In the genomic region with DNA sequence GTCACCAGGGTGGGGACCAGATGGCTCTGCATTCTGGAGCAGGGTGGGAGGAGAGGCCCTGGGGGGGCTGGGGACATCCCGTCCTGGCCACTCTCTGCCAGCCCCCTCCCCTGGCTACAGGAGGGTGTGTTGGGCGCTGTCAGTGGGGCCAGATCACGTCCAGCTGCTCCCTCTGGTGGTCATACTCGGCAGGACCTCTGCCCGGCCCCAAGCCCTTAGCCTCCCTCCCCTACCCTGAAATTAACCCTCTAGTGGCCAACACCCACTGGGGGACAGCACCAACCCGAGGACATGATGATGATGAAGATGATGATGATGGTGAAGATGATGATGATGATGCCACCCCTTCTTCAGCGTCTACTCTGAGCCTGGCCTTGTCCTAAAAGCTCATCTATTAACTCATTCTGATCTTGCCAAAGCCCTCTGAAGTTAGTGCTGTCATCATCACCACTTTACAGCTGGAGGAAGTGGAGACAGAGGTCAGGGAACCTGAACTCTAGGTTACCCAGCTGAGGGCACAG, we compare ENCODE assay signal across 1 cellular context.
A peak's percentile ranks its signal among the peaks of the same experiment; 100 is the strongest.
TF ChIP-seq lines count a peak whose summit lies in the region.

No MANE protein-coding gene starts in this region.

TF ChIP-seq in HepG2, 621 proteins besides CTCF, POLR2A, EP300 and RAD21 (continued from another document):
- TF ChIP-seq TARDBP (CRISPR knock-in tag; IDR thresholded peaks at IDR 0.05) (peak; percentile 52; the same call in 1 of the 2 replicates), AHR (CRISPR knock-in tag; IDR thresholded peaks at IDR 0.05) (0 out of 2 replicates have a peak, but pooled peaks have one; percentile 39), ZFP82 (CRISPR knock-in tag; IDR thresholded peaks at IDR 0.05; ENCODE audit: borderline replicate concordance) (0 out of 2 replicates have a peak, but pooled peaks have one; percentile 30), BCL6 (CRISPR knock-in tag; IDR thresholded peaks at IDR 0.05) (peak; percentile 51), ZBTB38 (CRISPR knock-in tag; IDR thresholded peaks at IDR 0.05) (peak; percentile 72; the same call in 1 of the 2 replicates), ZMYM3 (CRISPR knock-in tag; IDR thresholded peaks at IDR 0.05) (peak; percentile 55; the same call in 1 of the 2 replicates), SKI (IDR thresholded peaks at IDR 0.05; ENCODE audit: partially characterized antibody) (peak; percentile 51), ZBTB7B (CRISPR knock-in tag; IDR thresholded peaks at IDR 0.05) (peak; percentile 80), IKZF4 (CRISPR knock-in tag; IDR thresholded peaks at IDR 0.05; ENCODE audit: borderline replicate concordance, low read depth, not compliant biosample characterization) (peak; percentile 25), ZNF776 (CRISPR knock-in tag; IDR thresholded peaks at IDR 0.05) (peak; percentile 38; the same call in 1 of the 2 replicates), KLF12 (CRISPR knock-in tag; IDR thresholded peaks at IDR 0.05; ENCODE audit: borderline replicate concordance) (no peak)
- TF ChIP-seq, protein P1, sequence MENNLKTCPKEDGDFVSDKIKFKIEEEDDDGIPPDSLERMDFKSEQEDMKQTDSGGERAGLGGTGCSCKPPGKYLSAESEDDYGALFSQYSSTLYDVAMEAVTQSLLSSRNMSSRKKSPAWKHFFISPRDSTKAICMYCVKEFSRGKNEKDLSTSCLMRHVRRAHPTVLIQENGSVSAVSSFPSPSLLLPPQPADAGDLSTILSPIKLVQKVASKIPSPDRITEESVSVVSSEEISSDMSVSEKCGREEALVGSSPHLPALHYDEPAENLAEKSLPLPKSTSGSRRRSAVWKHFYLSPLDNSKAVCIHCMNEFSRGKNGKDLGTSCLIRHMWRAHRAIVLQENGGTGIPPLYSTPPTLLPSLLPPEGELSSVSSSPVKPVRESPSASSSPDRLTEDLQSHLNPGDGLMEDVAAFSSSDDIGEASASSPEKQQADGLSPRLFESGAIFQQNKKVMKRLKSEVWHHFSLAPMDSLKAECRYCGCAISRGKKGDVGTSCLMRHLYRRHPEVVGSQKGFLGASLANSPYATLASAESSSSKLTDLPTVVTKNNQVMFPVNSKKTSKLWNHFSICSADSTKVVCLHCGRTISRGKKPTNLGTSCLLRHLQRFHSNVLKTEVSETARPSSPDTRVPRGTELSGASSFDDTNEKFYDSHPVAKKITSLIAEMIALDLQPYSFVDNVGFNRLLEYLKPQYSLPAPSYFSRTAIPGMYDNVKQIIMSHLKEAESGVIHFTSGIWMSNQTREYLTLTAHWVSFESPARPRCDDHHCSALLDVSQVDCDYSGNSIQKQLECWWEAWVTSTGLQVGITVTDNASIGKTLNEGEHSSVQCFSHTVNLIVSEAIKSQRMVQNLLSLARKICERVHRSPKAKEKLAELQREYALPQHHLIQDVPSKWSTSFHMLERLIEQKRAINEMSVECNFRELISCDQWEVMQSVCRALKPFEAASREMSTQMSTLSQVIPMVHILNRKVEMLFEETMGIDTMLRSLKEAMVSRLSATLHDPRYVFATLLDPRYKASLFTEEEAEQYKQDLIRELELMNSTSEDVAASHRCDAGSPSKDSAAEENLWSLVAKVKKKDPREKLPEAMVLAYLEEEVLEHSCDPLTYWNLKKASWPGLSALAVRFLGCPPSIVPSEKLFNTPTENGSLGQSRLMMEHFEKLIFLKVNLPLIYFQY (CRISPR knock-in tag; IDR thresholded peaks at IDR 0.05; ENCODE audit: borderline replicate concordance): 0 out of 2 replicates have a peak, but pooled peaks have one; percentile 39
- TF ChIP-seq, protein P2, sequence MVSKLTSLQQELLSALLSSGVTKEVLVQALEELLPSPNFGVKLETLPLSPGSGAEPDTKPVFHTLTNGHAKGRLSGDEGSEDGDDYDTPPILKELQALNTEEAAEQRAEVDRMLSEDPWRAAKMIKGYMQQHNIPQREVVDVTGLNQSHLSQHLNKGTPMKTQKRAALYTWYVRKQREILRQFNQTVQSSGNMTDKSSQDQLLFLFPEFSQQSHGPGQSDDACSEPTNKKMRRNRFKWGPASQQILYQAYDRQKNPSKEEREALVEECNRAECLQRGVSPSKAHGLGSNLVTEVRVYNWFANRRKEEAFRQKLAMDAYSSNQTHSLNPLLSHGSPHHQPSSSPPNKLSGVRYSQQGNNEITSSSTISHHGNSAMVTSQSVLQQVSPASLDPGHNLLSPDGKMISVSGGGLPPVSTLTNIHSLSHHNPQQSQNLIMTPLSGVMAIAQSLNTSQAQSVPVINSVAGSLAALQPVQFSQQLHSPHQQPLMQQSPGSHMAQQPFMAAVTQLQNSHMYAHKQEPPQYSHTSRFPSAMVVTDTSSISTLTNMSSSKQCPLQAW (CRISPR knock-in tag; IDR thresholded peaks at IDR 0.05): peak; percentile 86
- TF ChIP-seq, protein P3, sequence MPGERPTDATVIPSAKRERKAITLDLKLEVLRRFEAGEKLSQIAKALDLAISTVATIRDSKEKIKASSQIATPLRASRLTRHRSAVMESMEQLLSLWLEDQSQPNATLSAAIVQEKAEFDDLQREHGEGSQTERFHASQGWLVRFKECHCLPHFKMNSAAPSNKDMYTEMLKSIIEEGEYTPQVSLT (CRISPR knock-in tag; IDR thresholded peaks at IDR 0.05; ENCODE audit: borderline replicate concordance, low read depth): no peak
TF ChIP-seq in HepG2: peak in this region for 130.
